In genomic region chr18:24015897-24016631, GRCh38 we compare ENCODE assay signal across 8 cellular contexts. TPM values are rescaled to one million over a fixed set of nuclear protein-coding genes. Genes with fewer than 3 reads are reported as not detected.
DNase-seq lines count a peak whose midpoint lies in the region; ATAC-seq lines count a peak whose summit lies in the region.

No MANE protein-coding gene starts in this region.

- ATAC-seq in GM18511 (IDR thresholded peaks at IDR 0.05; ENCODE audit: unreplicated experiment) = no peak
- ATAC-seq in GM18858 (IDR thresholded peaks at IDR 0.05; ENCODE audit: unreplicated experiment) = no peak
- no peak for ATAC-seq in HG02938 (IDR thresholded peaks at IDR 0.05; ENCODE audit: unreplicated experiment)

- peak overlapping the region; percentile 92 for H3K4me3 Mint-ChIP-seq in T-helper 2 cell treated with Interferon-gamma antibody and Interleukin-4, amounts not matched to agents 5 μg/mL and 100 μg/mL, for 36 hours
- peak overlapping the region; percentile 88 for H3K4me3 Mint-ChIP-seq in activated CD4-positive, alpha-beta memory T cell treated with anti-CD3 and anti-CD28 coated beads, Interleukin-2, amount 10 ng/mL, durations not matched to agents 7 days and 5 days

- CTCF ChIA-PET in activated CD4-positive, alpha-beta memory T cell treated with anti-CD3 and anti-CD28 coated beads, Interleukin-2, amount 10 ng/mL, durations not matched to agents 7 days and 5 days (lab: Charles Lee) = no interaction called here

- peaks cover 38% of the 10 kb centered on the region for H3K36me3 Mint-ChIP-seq in T-helper 2 cell treated with Interferon-gamma antibody and Interleukin-4, amounts not matched to agents 5 μg/mL and 100 μg/mL, for 36 hours (ENCODE audit: low read depth)
- peaks cover 48% of the 10 kb centered on the region for H3K36me3 Mint-ChIP-seq in activated CD4-positive, alpha-beta memory T cell treated with anti-CD3 and anti-CD28 coated beads, Interleukin-2, amount 10 ng/mL, durations not matched to agents 7 days and 5 days (ENCODE audit: low read depth)

- H3K27me3 Mint-ChIP-seq in T-helper 2 cell treated with Interferon-gamma antibody and Interleukin-4, amounts not matched to agents 5 μg/mL and 100 μg/mL, for 36 hours (ENCODE audit: low read depth) = no peaks in the 10 kb centered on the region
- no peaks in the 10 kb centered on the region for H3K27me3 Mint-ChIP-seq in activated CD4-positive, alpha-beta memory T cell treated with anti-CD3 and anti-CD28 coated beads, Interleukin-2, amount 10 ng/mL, durations not matched to agents 7 days and 5 days

- peaks cover 67% of the 10 kb centered on the region for H3K4me1 Mint-ChIP-seq in T-helper 2 cell treated with Interferon-gamma antibody and Interleukin-4, amounts not matched to agents 5 μg/mL and 100 μg/mL, for 36 hours (ENCODE audit: low read depth)
- H3K4me1 Mint-ChIP-seq in activated CD4-positive, alpha-beta memory T cell treated with anti-CD3 and anti-CD28 coated beads, Interleukin-2, amount 10 ng/mL, durations not matched to agents 7 days and 5 days = peaks cover 73% of the 10 kb centered on the region

- peak overlapping the region; percentile 80 for H3K27ac Mint-ChIP-seq in T-helper 2 cell treated with Interferon-gamma antibody and Interleukin-4, amounts not matched to agents 5 μg/mL and 100 μg/mL, for 36 hours
- H3K27ac Mint-ChIP-seq in activated CD4-positive, alpha-beta memory T cell treated with anti-CD3 and anti-CD28 coated beads, Interleukin-2, amount 10 ng/mL, durations not matched to agents 7 days and 5 days = peak overlapping the region; percentile 83

- POLR2A ChIA-PET in activated CD4-positive, alpha-beta memory T cell treated with anti-CD3 and anti-CD28 coated beads, Interleukin-2, amount 10 ng/mL, durations not matched to agents 7 days and 5 days (lab: Charles Lee) = interaction anchor here (0.6 to 6.8 kb wide), 12 partner anchors 10 to 106 kb away, joined by 3 to 86 read pairs (median 6); no protein-coding TSS in a partner anchor

- H3K9me3 Mint-ChIP-seq in T-helper 2 cell treated with Interferon-gamma antibody and Interleukin-4, amounts not matched to agents 5 μg/mL and 100 μg/mL, for 36 hours = no peaks in the 10 kb centered on the region
- no peaks in the 10 kb centered on the region for H3K9me3 Mint-ChIP-seq in activated CD4-positive, alpha-beta memory T cell treated with anti-CD3 and anti-CD28 coated beads, Interleukin-2, amount 10 ng/mL, durations not matched to agents 7 days and 5 days

- DNase-seq in T-helper 2 cell treated with Interferon-gamma antibody and Interleukin-4, amounts not matched to agents 5 μg/mL and 100 μg/mL, for 36 hours (ENCODE audit: low spot score) = no peak
- DNase-seq in T-helper 2 cell (no peak), islet precursor cell (peak; percentile 22), superior temporal gyrus (ENCODE audit: extremely low spot score) (peak; percentile 52)
- no peak for DNase-seq in activated CD4-positive, alpha-beta memory T cell treated with anti-CD3 and anti-CD28 coated beads, Interleukin-2, amount 10 ng/mL, durations not matched to agents 7 days and 5 days

RNA-seq across cellular contexts. Expression of gene TTC39C, which starts 1.5 kb away (rescaled TPM):
- 10 to 100 TPM; 94.0 to 94.4 TPM for total RNA-seq in activated CD4-positive, alpha-beta memory T cell treated with anti-CD3 and anti-CD28 coated beads, Interleukin-2, amount 10 ng/mL, durations not matched to agents 7 days and 5 days

Comparison
In these comparisons a context has a peak if more than half of its experiments do, and no peak if none do; other contexts are left out.
1. DNase-seq: peak in islet precursor cell (single experiment) and superior temporal gyrus (single experiment); none in T-helper 2 cell treated with Interferon-gamma antibody and Interleukin-4, amounts not matched to agents 5 μg/mL and 100 μg/mL, for 36 hours (single experiment), T-helper 2 cell (0 of 5) and activated CD4-positive, alpha-beta memory T cell treated with anti-CD3 and anti-CD28 coated beads, Interleukin-2, amount 10 ng/mL, durations not matched to agents 7 days and 5 days (single experiment).